In genomic region chr14:21917699-21918436, GRCh38 we compare ENCODE assay signal across 8 cellular contexts.
DNase-seq lines count a peak whose midpoint lies in the region; ATAC-seq lines count a peak whose summit lies in the region.

No MANE protein-coding gene starts in this region.

- H3K4me3 Mint-ChIP-seq in CD4-positive, CD25-positive, alpha-beta regulatory T cell, result peak overlapping the region; percentile 61 to 89 (median 82)

- no peaks in the 10 kb centered on the region for H3K79me1 ChIP-seq in mesendoderm (ENCODE audit: low read length)

- peaks cover 18% of the 10 kb centered on the region for H3K4me1 ChIP-seq in CD4-positive, CD25-positive, alpha-beta regulatory T cell (ENCODE audit: control insufficient read depth, insufficient read depth, low read length, poor library complexity, severe bottlenecking)
- H3K4me1 ChIP-seq in mesendoderm (ENCODE audit: control insufficient read depth, low read depth, low read length), result no peaks in the 10 kb centered on the region
- H3K4me1 ChIP-seq in stomach smooth muscle (ENCODE audit: control insufficient read depth, insufficient read depth, low read length), result no peaks in the 10 kb centered on the region

- no peaks in the 10 kb centered on the region for H3K79me2 ChIP-seq in mesendoderm (ENCODE audit: control insufficient read depth, insufficient read depth, low read length)

- H3K18ac ChIP-seq in mesendoderm (ENCODE audit: low read length), result no peak overlapping the region

- H3K4me1 Mint-ChIP-seq in CD4-positive, CD25-positive, alpha-beta regulatory T cell, result peaks cover 15 to 57% (median 29%) of the 10 kb centered on the region in 4 donors

- H2BK120ac ChIP-seq in mesendoderm (ENCODE audit: low read depth, low read length), result no peak overlapping the region

- peak overlapping the region; percentile 80 for H3K4me3 ChIP-seq in CD4-positive, CD25-positive, alpha-beta regulatory T cell (ENCODE audit: low read depth, low read length)
- H3K4me3 ChIP-seq in mesendoderm (ENCODE audit: low read length) (no peak overlapping the region), stomach smooth muscle (ENCODE audit: low read length in 2 of 2) (peak overlapping the region; percentile 44 to 54)

- no peak overlapping the region for H3K4me2 ChIP-seq in mesendoderm (ENCODE audit: low read length)

- no CpG with 5 or more reads among the region's 4 CpGs for whole genome bisulfite sequencing in mesendoderm (ENCODE audit: extremely low coverage, insufficient coverage, low lambda C conversion rate)

- no peaks in the 10 kb centered on the region for H3K27me3 ChIP-seq in CD4-positive, CD25-positive, alpha-beta regulatory T cell (ENCODE audit: control insufficient read depth, insufficient read depth, low read length)
- no peaks in the 10 kb centered on the region for H3K27me3 ChIP-seq in mesendoderm (ENCODE audit: insufficient read depth, low read length, poor library complexity)
- no peaks in the 10 kb centered on the region for H3K27me3 ChIP-seq in stomach smooth muscle (ENCODE audit: control insufficient read depth in 1 of 2, insufficient read depth in 2 of 2, low read length in 2 of 2)

- no peaks in the 10 kb centered on the region for H3K36me3 Mint-ChIP-seq in CD4-positive, CD25-positive, alpha-beta regulatory T cell

- no peaks in the 10 kb centered on the region for H3K9me3 ChIP-seq in CD4-positive, CD25-positive, alpha-beta regulatory T cell (ENCODE audit: control insufficient read depth in 2 of 2, low read length in 2 of 2)
- H3K9me3 ChIP-seq in stomach smooth muscle (ENCODE audit: control insufficient read depth in 2 of 2, low read length in 2 of 2), result peaks cover 0 to 2% of the 10 kb centered on the region in 2 donors

- no peak overlapping the region for H2BK15ac ChIP-seq in mesendoderm (replicated peaks; ENCODE audit: low read depth)

- no peaks in the 10 kb centered on the region for H3K36me3 ChIP-seq in CD4-positive, CD25-positive, alpha-beta regulatory T cell (ENCODE audit: control insufficient read depth, insufficient read depth, low read length)
- H3K36me3 ChIP-seq in mesendoderm (ENCODE audit: control insufficient read depth, insufficient read depth, low read length), result no peaks in the 10 kb centered on the region
- no peaks in the 10 kb centered on the region for H3K36me3 ChIP-seq in stomach smooth muscle (ENCODE audit: control insufficient read depth in 2 of 2, insufficient read depth in 2 of 2, low read length in 2 of 2)

- ATAC-seq in CD4-positive, CD25-positive, alpha-beta regulatory T cell (ENCODE audit: low read depth in 2 of 2), result peak; percentile 49 to 70
- ATAC-seq in GM19351 (IDR thresholded peaks at IDR 0.05; ENCODE audit: unreplicated experiment) (peak; percentile 78), HG02840 (IDR thresholded peaks at IDR 0.05; ENCODE audit: low FRiP score, unreplicated experiment) (no peak)
- ATAC-seq in activated CD4-positive, CD25-positive, alpha-beta regulatory T cell treated with anti-CD3 and anti-CD28 coated beads, Interleukin-2, amount 50 U/mL, for 24 hours, result peak; percentile 41 to 58

- H3K27me3 Mint-ChIP-seq in CD4-positive, CD25-positive, alpha-beta regulatory T cell, result no peaks in the 10 kb centered on the region

- no peaks in the 10 kb centered on the region for H3K9me3 Mint-ChIP-seq in CD4-positive, CD25-positive, alpha-beta regulatory T cell

- no peak overlapping the region for H4K8ac ChIP-seq in mesendoderm (ENCODE audit: low read depth, low read length)

- H2BK5ac ChIP-seq in mesendoderm (ENCODE audit: low read length), result no peak overlapping the region

- no peak overlapping the region for H3K23ac ChIP-seq in mesendoderm (ENCODE audit: low read length)

- H3K9ac ChIP-seq in mesendoderm (ENCODE audit: low read length) (no peak overlapping the region), stomach smooth muscle (ENCODE audit: low read length in 2 of 2) (no peak overlapping the region)

- H3K27ac ChIP-seq in CD4-positive, CD25-positive, alpha-beta regulatory T cell (ENCODE audit: insufficient read depth, low read length, poor library complexity, severe bottlenecking), result peak overlapping the region; percentile 69
- H3K27ac ChIP-seq in mesendoderm (ENCODE audit: low read depth, low read length) (no peak overlapping the region), stomach smooth muscle (ENCODE audit: low read length) (no peak overlapping the region)

- H3K56ac ChIP-seq in mesendoderm (ENCODE audit: low read length), result no peak overlapping the region

- H3K4ac ChIP-seq in mesendoderm (ENCODE audit: low read depth, low read length), result no peak overlapping the region

- DNase-seq in CD4-positive, CD25-positive, alpha-beta regulatory T cell, result peak; percentile 41 to 85 (median 67)
- peak; percentile 13 for DNase-seq in NCI-H1048 (lab: John Stamatoyannopoulos, UW)
- peak; percentile 55 for DNase-seq in effector CD4-positive, alpha-beta T cell
- DNase-seq in mesendoderm, result peak; percentile 51

- peak overlapping the region; percentile 68 to 76 (median 72) for H3K27ac Mint-ChIP-seq in CD4-positive, CD25-positive, alpha-beta regulatory T cell

- no peak overlapping the region for H4K5ac ChIP-seq in mesendoderm (ENCODE audit: low read length)

- H2AK5ac ChIP-seq in mesendoderm (ENCODE audit: low read length), result no peak overlapping the region

Comparison
In these comparisons a context has a peak if more than half of its experiments do, and no peak if none do; other contexts are left out.
1. DNase-seq: peak in every context shown above with its lines; median percentile 67 in CD4-positive, CD25-positive, alpha-beta regulatory T cell; 55 in effector CD4-positive, alpha-beta T cell; 51 in mesendoderm; 13 in NCI-H1048.